ENCODE assay signal across 10 cellular contexts in genomic region chr11:44658451-44658850, GRCh38.
DNase-seq lines count a peak whose midpoint lies in the region; ATAC-seq and TF ChIP-seq lines count a peak whose summit lies in the region.
"Had no signal": no experiment of that assay in that cellular context is flagged by ENCODE, and none has a peak within 500 bp of the region (broad histone marks: within the 10 kb centered on the region; RNA-seq: fewer than 3 reads in every experiment).

No MANE protein-coding gene starts in this region.

- TF ChIP-seq CTCF in chondrocyte (IDR thresholded peaks at IDR 0.05) (peak; percentile 70), retinal pigment epithelial cell (conservative IDR thresholded peaks at IDR 0.05; ENCODE audit: low read depth, low read length) (peak; percentile 48)

- DNase-seq in activated effector memory CD4-positive, alpha-beta T cell treated with anti-CD3 and anti-CD28 coated beads, Interleukin-2, amount 50 U/mL, for 16 hours, result peak; percentile 68
- DNase-seq in activated effector memory CD4-positive, alpha-beta T cell treated with Interleukin-2 at 50 U/mL for 16 hours, result no peak
- DNase-seq in NCI-H82 (lab: John Stamatoyannopoulos, UW), result peak; percentile 76
- no peak for DNase-seq in chondrocyte (ENCODE audit: low spot score)
- DNase-seq in retinal pigment epithelial cell (ENCODE audit: low read depth), result no peak
- DNase-seq in posterior cingulate gyrus, result no peak
- DNase-seq: pancreas had no signal

- no peak overlapping the region for H3K4me3 Mint-ChIP-seq in chondrocyte (ENCODE audit: unreplicated experiment)

- no peaks in the 10 kb centered on the region for H3K9me3 Mint-ChIP-seq in chondrocyte (ENCODE audit: low read depth)

- no peak overlapping the region for H3K4me3 ChIP-seq in retinal pigment epithelial cell (ENCODE audit: low read length)
- H3K4me3 ChIP-seq: BLaER1 treated with 17β-estradiol and CSF1 and Interleukin-3, amounts not matched to agents 10 nM and 100 nM; pancreas had no signal

- peaks cover 2% of the 10 kb centered on the region for H3K36me3 Mint-ChIP-seq in chondrocyte (ENCODE audit: low read depth)

- H3K27me3 Mint-ChIP-seq in chondrocyte (ENCODE audit: low read depth), result peaks cover 23% of the 10 kb centered on the region

- H3K4me1 Mint-ChIP-seq in chondrocyte (ENCODE audit: low read depth), result peaks cover 5% of the 10 kb centered on the region

- intact Hi-C loops in posterior cingulate gyrus (cut with DNase I), result no loop called here

- no peak overlapping the region for H3K27ac Mint-ChIP-seq in chondrocyte (ENCODE audit: unreplicated experiment)

- ATAC-seq in HG03571 (IDR thresholded peaks at IDR 0.05; ENCODE audit: unreplicated experiment), result no peak
- no peak for ATAC-seq in GM18520 (IDR thresholded peaks at IDR 0.05; ENCODE audit: unreplicated experiment)
- ATAC-seq: pancreas had no signal

Comparison
In these comparisons a context has a peak if more than half of its experiments do, and no peak if none do; other contexts are left out.
1. DNase-seq: peak in activated effector memory CD4-positive, alpha-beta T cell treated with anti-CD3 and anti-CD28 coated beads, Interleukin-2, amount 50 U/mL, for 16 hours (single experiment) and NCI-H82 (single experiment); none in activated effector memory CD4-positive, alpha-beta T cell treated with Interleukin-2 at 50 U/mL for 16 hours (single experiment), chondrocyte (single experiment), retinal pigment epithelial cell (single experiment) and posterior cingulate gyrus (0 of 10).